In genomic region chr2:15560988-15561573, GRCh38 we compare ENCODE assay signal across 8 cellular contexts. TPM values are rescaled to one million over a fixed set of nuclear protein-coding genes. Genes with fewer than 3 reads are reported as not detected.
DNase-seq lines count a peak whose midpoint lies in the region; TF ChIP-seq lines count a peak whose summit lies in the region.

TSS of gene NBAS (minus strand) at chr2:15561334. CDS start at chr2:15561304, 30 bp downstream.

- H3K9ac ChIP-seq in ES-I3 (ENCODE audit: low read depth, low read length) (peak within 1 kb of the TSS; percentile 84), neural cell (ENCODE audit: low read length) (peak within 1 kb of the TSS; percentile 76)

- no peak for TF ChIP-seq CTCF in foreskin fibroblast (IDR thresholded peaks at IDR 0.05; ENCODE audit: low read depth, low read length)
- TF ChIP-seq CTCF in neural cell (IDR thresholded peaks at IDR 0.05; ENCODE audit: poor library complexity, severe bottlenecking): no peak
- peak in 1 of 7 experiments; percentile 5 for TF ChIP-seq CTCF in stomach (IDR thresholded peaks at IDR 0.05)

- H3K27me3 ChIP-seq in H7 (ENCODE audit: control insufficient read depth, insufficient read depth, low read length) (no peaks in the 10 kb centered on the region; the same call in 1 of the 2 replicates), neural cell (ENCODE audit: insufficient read depth, low read depth, low read length) (no peaks in the 10 kb centered on the region), stomach (no peaks in the 10 kb centered on the region)

- H3K36me3 ChIP-seq in ES-I3 (ENCODE audit: insufficient read depth, low read length) (no peaks in the 10 kb centered on the region), H7 (replicated peaks; ENCODE audit: control insufficient read depth, insufficient read depth, low read length) (no peaks in the 10 kb centered on the region), neural cell (ENCODE audit: insufficient read depth, low read length) (no peaks in the 10 kb centered on the region), stomach (peaks cover 0 to 7% (median 2%) of the 10 kb centered on the region in 4 donors)

- peak within 1 kb of the TSS; percentile 78 for H3K27ac ChIP-seq in neural cell (ENCODE audit: low read length)
- H3K27ac ChIP-seq in stomach: peak within 1 kb of the TSS; percentile 79 to 87 (median 83)

- peak; percentile 78 for DNase-seq in H7
- DNase-seq in M059J (ENCODE audit: low read depth): peak; percentile 84
- peak; percentile 85 for DNase-seq in SIG-M5 treated with dmso at 0.1 percent for 504 hours (lab: John Stamatoyannopoulos, UW; ENCODE audit: unreplicated experiment)
- peak; percentile 75 for DNase-seq in activated gamma-delta T cell treated with Interleukin-2 at 50 U/mL for 16 hours
- peak; percentile 81 to 93 for DNase-seq in foreskin fibroblast
- peak; percentile 86 for DNase-seq in stomach

- WGBS in stomach, 5 donors: 0 to 1% (median 0%) methylated on average over 22 to 30 of the region's 30 CpGs

- H3K9me3 ChIP-seq in ES-I3 (ENCODE audit: control insufficient read depth, insufficient read depth, low read length) (no peaks in the 10 kb centered on the region), neural cell (ENCODE audit: low read length) (no peaks in the 10 kb centered on the region), stomach (no peaks in the 10 kb centered on the region)

- H3K4me1 ChIP-seq in ES-I3 (ENCODE audit: insufficient read depth, low read length): no peaks in the 10 kb centered on the region
- peaks cover 14 to 39% (median 31%) of the 10 kb centered on the region in 4 donors for H3K4me1 ChIP-seq in stomach

- peaks cover 9% of the 10 kb centered on the region for H3F3A ChIP-seq in neural cell (ENCODE audit: insufficient read depth, low read length, poor library complexity, severe bottlenecking)

- TF ChIP-seq RAD21 in neural cell (conservative IDR thresholded peaks at IDR 0.05): no peak

- TF ChIP-seq POLR2A in stomach (IDR thresholded peaks at IDR 0.05): no peak

- H3K4me3 ChIP-seq in H7 (ENCODE audit: insufficient read depth, low read depth, low read length) (peak within 1 kb of the TSS; percentile 78), foreskin fibroblast (ENCODE audit: low read depth in 1 of 2, low read length in 2 of 2) (peak within 1 kb of the TSS; percentile 81 to 96), neural cell (ENCODE audit: low read length) (peak within 1 kb of the TSS; percentile 79), stomach (peak within 1 kb of the TSS; percentile 82 to 93 (median 86))

- H3K79me2 ChIP-seq in neural cell (replicated peaks; ENCODE audit: insufficient read depth, low read length): peaks cover 26% of the 10 kb centered on the region

- no peaks in the 10 kb centered on the region for H3K9me2 ChIP-seq in neural cell (ENCODE audit: insufficient read depth, low read length)

- no peaks in the 10 kb centered on the region for H4K20me1 ChIP-seq in neural cell (ENCODE audit: insufficient read depth)

- peak within 1 kb of the TSS; percentile 52 for H2AFZ ChIP-seq in neural cell (ENCODE audit: low read depth, low read length)

- H3K4me2 ChIP-seq in neural cell (ENCODE audit: low read length): peak within 1 kb of the TSS; percentile 68

- TF ChIP-seq EP300 in neural cell (conservative IDR thresholded peaks at IDR 0.05; ENCODE audit: poor library complexity, severe bottlenecking) (peak; percentile 28), stomach (IDR thresholded peaks at IDR 0.05) (no peak)

- intact Hi-C loops in stomach (cut with DNase I; ENCODE audit: low total_unique reads): no loop called here

TF ChIP-seq in neural cell, 6 proteins besides CTCF, POLR2A, EP300 and RAD21:
- TF ChIP-seq TAF1 (IDR thresholded peaks at IDR 0.05; ENCODE audit: low read depth) (peak; percentile 77), MXI1 (conservative IDR thresholded peaks at IDR 0.05; ENCODE audit: poor library complexity, severe bottlenecking) (peak; percentile 75), POLR2AphosphoS5 (IDR thresholded peaks at IDR 0.05) (peak; percentile 69), REST (IDR thresholded peaks at IDR 0.05; ENCODE audit: borderline replicate concordance) (peak; percentile 97), EZH2 (IDR thresholded peaks at IDR 0.05; ENCODE audit: borderline replicate concordance, insufficient read depth, low read length, poor library complexity, severe bottlenecking) (no peak), SMC3 (conservative IDR thresholded peaks at IDR 0.05; ENCODE audit: poor library complexity) (peak; percentile 39)
TF ChIP-seq in neural cell: peak in this region for 5.

RNA-seq across cellular contexts. Expression of gene NBAS, which starts in this region (rescaled TPM):
- 35.5 and 43.7 TPM in 2 replicates for total RNA-seq in H7 (2014; rRNA removed; shearing (Covaris generic))
- total RNA-seq in M059J (2014; rRNA removed; shearing (Covaris generic)): 22.2 and 36.6 TPM in 2 replicates
- polyA plus RNA-seq in neural cell: 31.9 and 35.8 TPM in 2 replicates
- 160 and 163 TPM in 2 replicates for polyA minus RNA-seq in neural cell
- total RNA-seq in stomach: 10 to 100 TPM; 36.8 to 96.2 (median 79.5) TPM
- polyA plus RNA-seq in stomach: 10 to 100 TPM; 14.5 to 36.9 (median 20.6) TPM

Comparison
In these comparisons a context has a peak if more than half of its experiments do, and no peak if none do; other contexts are left out.
1. Peak in every context shown above with its lines: DNase-seq, H3K4me3 ChIP-seq and H3K27ac ChIP-seq.